Comparison of ENCODE assay signal across 13 cellular contexts in genomic region chr14:99907761-99908652, GRCh38.
"Had no signal": no experiment of that assay in that cellular context is flagged by ENCODE, and none has a peak within 500 bp of the region (broad histone marks: within the 10 kb centered on the region; RNA-seq: fewer than 3 reads in every experiment).

No MANE protein-coding gene starts in this region.

- H3K27ac ChIP-seq: epithelial cell of prostate, esophagus squamous epithelium, gastroesophageal sphincter, neutrophil had no signal

- H3K4me1 ChIP-seq: esophagus squamous epithelium, gastroesophageal sphincter had no signal

- H3K4me3 ChIP-seq: esophagus squamous epithelium, gastroesophageal sphincter, smooth muscle cell had no signal

- DNase-seq: effector memory CD8-positive, alpha-beta T cell; esophagus squamous epithelium; foreskin fibroblast; left colon; mesendoderm; naive thymus-derived CD8-positive, alpha-beta T cell; stimulated activated CD4-positive, alpha-beta T cell treated with anti-CD3 and anti-CD28 coated beads, Interleukin-2, amount 100 ng/mL, for 48 hours; stimulated activated naive CD4-positive, alpha-beta T cell treated with Interleukin-2 at 50 U/mL for 16 hours; trophoblast cell had no signal

- H3K9me3 ChIP-seq: esophagus squamous epithelium, gastroesophageal sphincter, neutrophil had no signal

- H3K36me3 ChIP-seq: neutrophil had no signal

- ATAC-seq: effector memory CD8-positive, alpha-beta T cell; gastroesophageal sphincter; left colon; naive thymus-derived CD8-positive, alpha-beta T cell had no signal

- H3K27me3 ChIP-seq: esophagus squamous epithelium, gastroesophageal sphincter had no signal
